Comparison of ENCODE assay signal across 17 cellular contexts in genomic region chr14:55121628-55122440, GRCh38. TPM values are rescaled to one million over a fixed set of nuclear protein-coding genes. Genes with fewer than 3 reads are reported as not detected.
DNase-seq lines count a peak whose midpoint lies in the region; ATAC-seq, FAIRE-seq and TF ChIP-seq lines count a peak whose summit lies in the region.
"Had no signal": no experiment of that assay in that cellular context is flagged by ENCODE, and none has a peak within 500 bp of the region (broad histone marks: within the 10 kb centered on the region; RNA-seq: fewer than 3 reads in every experiment).

No MANE protein-coding gene starts in this region.

- no peak for TF ChIP-seq POLR2A in body of pancreas (IDR thresholded peaks at IDR 0.05)
- TF ChIP-seq POLR2A in stomach (IDR thresholded peaks at IDR 0.05): no peak

- FAIRE-seq in HTR-8/SVneo (lab: Jason Lieb, UNC): peak; percentile 62
- FAIRE-seq: endothelial cell of umbilical vein had no signal

- no peak for TF ChIP-seq EP300 in stomach (IDR thresholded peaks at IDR 0.05)

- intact Hi-C loops in body of pancreas (cut with DNase I): no loop called here
- intact Hi-C loops in left colon (cut with DNase I, micrococcal nuclease): no loop called here
- intact Hi-C loops in stomach (cut with DNase I; ENCODE audit: low total_unique reads): no loop called here

- TF ChIP-seq CTCF in body of pancreas (IDR thresholded peaks at IDR 0.05): no peak
- no peak for TF ChIP-seq CTCF in stomach (IDR thresholded peaks at IDR 0.05)

- H3K36me3 ChIP-seq in body of pancreas (replicated peaks in 1 of 2; ENCODE audit: insufficient read depth in 1 of 2, low read depth in 2 of 2) (no peaks in the 10 kb centered on the region), stomach (no peaks in the 10 kb centered on the region)
- H3K36me3 ChIP-seq: MG63, thoracic aorta had no signal

- 79 to 80% methylated on average over 9 of the region's 9 CpGs for WGBS in body of pancreas, 2 donors
- 72 to 80% (median 77%) methylated on average over 9 of the region's 9 CpGs for WGBS in stomach, 5 donors

- H3K4me3 ChIP-seq in body of pancreas: no peak overlapping the region
- H3K4me3 ChIP-seq in stomach: no peak overlapping the region
- H3K4me3 ChIP-seq: MG63, thoracic aorta had no signal

- H3K27ac ChIP-seq in body of pancreas (peak overlapping the region; percentile 54 to 68 (median 62)), stomach (peak overlapping the region; percentile 72 to 99 (median 80))
- H3K27ac ChIP-seq: thoracic aorta had no signal

- H3K4me1 ChIP-seq in body of pancreas (peaks cover 25% of the 10 kb centered on the region), stomach (peaks cover 28 to 98% (median 64%) of the 10 kb centered on the region in 4 donors)

- no peak for DNase-seq in HTR-8/SVneo (ENCODE audit: insufficient read length, low spot score)
- DNase-seq in body of pancreas: no peak
- no peak for DNase-seq in left colon
- no peak for DNase-seq in stomach
- DNase-seq in activated T-cell treated with anti-CD3 and anti-CD28 coated beads, Interleukin-2, amount 50 U/mL, for 1 hour: no peak
- no peak for DNase-seq in NCI-H1417 (lab: John Stamatoyannopoulos, UW)
- no peak for DNase-seq in DMS79 treated with DMSO at 0.1 percent for 48 hours (lab: John Stamatoyannopoulos, UW)
- DNase-seq in midbrain (lab: John Stamatoyannopoulos, UW): no peak
- DNase-seq: activated CD4-positive, alpha-beta T cell treated with anti-CD3 and anti-CD28 coated beads, Interleukin-2, amount 10 ng/mL, durations not matched to agents 7 days and 5 days; activated T-cell treated with anti-CD3 and anti-CD28 coated beads, Interleukin-2, amount 50 U/mL, for 24 hours; naive B cell; NCI-H2081; NCI-H774; SHP77 had no signal

- no peak for ATAC-seq in body of pancreas
- ATAC-seq in left colon: peak; percentile 63

- H3K9me3 ChIP-seq in body of pancreas (no peaks in the 10 kb centered on the region), stomach (no peaks in the 10 kb centered on the region)
- H3K9me3 ChIP-seq: MG63, thoracic aorta had no signal

- H3K27me3 ChIP-seq in body of pancreas: no peaks in the 10 kb centered on the region
- H3K27me3 ChIP-seq in stomach: no peaks in the 10 kb centered on the region
- H3K27me3 ChIP-seq: MG63 had no signal

RNA-seq across cellular contexts. Expression of gene LGALS3, which starts 7.2 kb away (rescaled TPM):
- total RNA-seq in body of pancreas (100 to 1,000 TPM in 1 of 2 donors, 10 to 100 TPM in 1; 53.4 to 145 TPM), left colon (1,000 to 10,000 TPM; 1,592 to 1,809 TPM), stomach (100 to 1,000 TPM; 163 to 275 (median 222) TPM)
- polyA plus RNA-seq in stomach: 100 to 1,000 TPM; 415 to 676 (median 423) TPM

Comparison
In these comparisons a context has a peak if more than half of its experiments do, and no peak if none do; other contexts are left out.
1. RNA of gene LGALS3, which starts 7.2 kb away (total RNA-seq): 1,592 to 1,809 TPM in left colon; 163 to 275 TPM in stomach and 53.4 to 145 TPM in body of pancreas; every median in the first group is over 4 times any median in the second.